Comparison of ENCODE assay signal across 25 cellular contexts in genomic region chr11:13332124-13332523, GRCh38. TPM values are rescaled to one million over a fixed set of nuclear protein-coding genes. Genes with fewer than 3 reads are reported as not detected.
DNase-seq lines count a peak whose midpoint lies in the region; ATAC-seq, FAIRE-seq and TF ChIP-seq lines count a peak whose summit lies in the region.
"Had no signal": no experiment of that assay in that cellular context is flagged by ENCODE, and none has a peak within 500 bp of the region (broad histone marks: within the 10 kb centered on the region; RNA-seq: fewer than 3 reads in every experiment).

No MANE protein-coding gene starts in this region.

- no peaks in the 10 kb centered on the region for H3K9me3 ChIP-seq in liver (ENCODE audit: control insufficient read depth in 4 of 4, low read length in 3 of 4)
- H3K9me3 ChIP-seq in HepG2 (ENCODE audit: low read length), result no peaks in the 10 kb centered on the region
- H3K9me3 ChIP-seq in T-helper 17 cell (ENCODE audit: control insufficient read depth, low read length, poor library complexity, severe bottlenecking), result no peaks in the 10 kb centered on the region
- no peaks in the 10 kb centered on the region for H3K9me3 ChIP-seq in ascending aorta
- H3K9me3 ChIP-seq: esophagus squamous epithelium, left lung, psoas muscle, transverse colon had no signal

- H3K9ac ChIP-seq in liver (ENCODE audit: low read depth in 1 of 2, low read length in 2 of 2) (no peak overlapping the region), HepG2 (ENCODE audit: insufficient read depth, low read depth, low read length) (no peak overlapping the region)

- H3K4me1 ChIP-seq in liver (ENCODE audit: control insufficient read depth in 4 of 4, insufficient read depth in 4 of 4, low read length in 3 of 4) (peaks cover 25 to 78% (median 72%) of the 10 kb centered on the region in 4 donors), HepG2 (ENCODE audit: insufficient read depth, low read length) (peaks cover 27% of the 10 kb centered on the region), ascending aorta (no peaks in the 10 kb centered on the region)

- no peaks in the 10 kb centered on the region for H4K20me1 ChIP-seq in HepG2 (ENCODE audit: insufficient read depth, low read length)

- CTCF ChIA-PET in HepG2 (lab: Yijun Ruan, JAX; ENCODE audit: low intra/inter-chr PET ratio, low total read pairs), result no interaction called here

- TF ChIP-seq CTCF in liver (IDR thresholded peaks at IDR 0.05; ENCODE audit: low read depth, low read length, missing input control) (no peak), HepG2 (CRISPR knock-in tag; IDR thresholded peaks at IDR 0.05) (no peak), ascending aorta (IDR thresholded peaks at IDR 0.05) (no peak)

- BruUV-seq in HepG2 (replicated peaks; lab: Mats Ljungman, UMichigan), result no TSS peak

- H3K4me3 Mint-ChIP-seq in T-helper 17 cell, result no peak overlapping the region
- H3K4me3 Mint-ChIP-seq: activated CD8-positive, alpha-beta memory T cell treated with anti-CD3 and anti-CD28 coated beads, Interleukin-2, amount 10 ng/mL, durations not matched to agents 7 days and 5 days; activated naive CD4-positive, alpha-beta T cell treated with anti-CD3 and anti-CD28 coated beads, Interleukin-2, amount 10 ng/mL, durations not matched to agents 7 days and 5 days had no signal

- peak overlapping the region; percentile 89 for H3K27ac Mint-ChIP-seq in T-helper 17 cell
- H3K27ac Mint-ChIP-seq: activated CD8-positive, alpha-beta memory T cell treated with anti-CD3 and anti-CD28 coated beads, Interleukin-2, amount 10 ng/mL, durations not matched to agents 7 days and 5 days; activated naive CD4-positive, alpha-beta T cell treated with anti-CD3 and anti-CD28 coated beads, Interleukin-2, amount 10 ng/mL, durations not matched to agents 7 days and 5 days had no signal

- peaks cover 68% of the 10 kb centered on the region for H3K4me1 Mint-ChIP-seq in T-helper 17 cell

- H3K36me3 ChIP-seq in liver (ENCODE audit: control insufficient read depth in 4 of 4, insufficient read depth in 3 of 4, low read depth in 1 of 4, low read length in 3 of 4) (no peaks in the 10 kb centered on the region), HepG2 (replicated peaks in 1 of 2; ENCODE audit: control insufficient read depth in 1 of 2, insufficient read depth in 2 of 2, low read length in 2 of 2) (no peaks in the 10 kb centered on the region), ascending aorta (no peaks in the 10 kb centered on the region)
- H3K36me3 ChIP-seq: left lung, transverse colon had no signal

- H2AFZ ChIP-seq in HepG2 (ENCODE audit: low read length), result no peak overlapping the region

- no peak for TF ChIP-seq POLR2A in HepG2 (IDR thresholded peaks at IDR 0.05; ENCODE audit: insufficient read depth in 1 of 2, low read depth in 2 of 2, low read length in 2 of 2)

- no peak for TF ChIP-seq RAD21 in liver (IDR thresholded peaks at IDR 0.05)
- no peak for TF ChIP-seq RAD21 in HepG2 (CRISPR knock-in tag; IDR thresholded peaks at IDR 0.05)

- 38% methylated on average over 1 of the region's 1 CpG for WGBS in liver
- WGBS in HepG2 (ENCODE audit: low lambda C conversion rate), result 15% methylated on average over 1 of the region's 1 CpG

- TF ChIP-seq EP300 in HepG2 (IDR thresholded peaks at IDR 0.05; ENCODE audit: low read depth in 2 of 2, low read length in 2 of 2), result no peak
- no peak for TF ChIP-seq EP300 in HepG2 (CRISPR knock-in tag; IDR thresholded peaks at IDR 0.05; ENCODE audit: borderline replicate concordance)

- H3K36me3 Mint-ChIP-seq in T-helper 17 cell (ENCODE audit: low read depth), result no peaks in the 10 kb centered on the region

- H3K4me3 ChIP-seq in liver (ENCODE audit: low read depth in 1 of 3, low read length in 3 of 3) (no peak overlapping the region), HepG2 (replicated peaks in 1 of 3; ENCODE audit: insufficient read depth in 1 of 3, low read depth in 2 of 3, low read length in 3 of 3) (no peak overlapping the region), ascending aorta (no peak overlapping the region)
- H3K4me3 ChIP-seq: esophagus squamous epithelium, left lung, psoas muscle, transverse colon had no signal

- no peaks in the 10 kb centered on the region for H3K27me3 Mint-ChIP-seq in T-helper 17 cell
- H3K27me3 Mint-ChIP-seq: activated CD8-positive, alpha-beta memory T cell treated with anti-CD3 and anti-CD28 coated beads, Interleukin-2, amount 10 ng/mL, durations not matched to agents 7 days and 5 days; activated naive CD4-positive, alpha-beta T cell treated with anti-CD3 and anti-CD28 coated beads, Interleukin-2, amount 10 ng/mL, durations not matched to agents 7 days and 5 days had no signal

- DNase-seq in HepG2 (ENCODE audit: low spot score), result no peak
- no peak for DNase-seq in T-helper 17 cell
- DNase-seq in left lobe of liver (ENCODE audit: low spot score), result no peak
- no peak for DNase-seq in urothelium cell line (ENCODE audit: low spot score)
- DNase-seq in kidney glomerular epithelial cell (lab: John Stamatoyannopoulos, UW), result no peak
- no peak for DNase-seq in ascending aorta (ENCODE audit: low spot score in 2 of 2)
- DNase-seq in ACHN, result no peak
- DNase-seq: activated CD4-positive, CD25-positive, alpha-beta regulatory T cell; activated CD8-positive, alpha-beta memory T cell treated with anti-CD3 and anti-CD28 coated beads, Interleukin-2, amount 10 ng/mL, durations not matched to agents 7 days and 5 days; activated naive CD4-positive, alpha-beta T cell treated with anti-CD3 and anti-CD28 coated beads, Interleukin-2, amount 10 ng/mL, durations not matched to agents 7 days and 5 days; C1 segment of cervical spinal cord; esophagus squamous epithelium; NCI-H1048; NCI-H187; NCI-H2171 treated with DMSO at 0.1 percent for 48 hours; NCI-H524; nucleus accumbens; psoas muscle; transverse colon had no signal

- H3K79me2 ChIP-seq in HepG2 (ENCODE audit: insufficient read depth, low read length), result no peaks in the 10 kb centered on the region

- ATAC-seq in HepG2 (no peak), T-helper 17 cell (no peak), left lobe of liver (peak; percentile 22)
- ATAC-seq: activated CD8-positive, alpha-beta memory T cell treated with anti-CD3 and anti-CD28 coated beads, Interleukin-2, amount 10 ng/mL, durations not matched to agents 7 days and 5 days; Panc1; psoas muscle had no signal

- intact Hi-C loops in HepG2 (cut with micrococcal nuclease; ENCODE audit: unreplicated experiment), result loop anchor here (10.0 kb wide), 1 partner anchor 57 kb away; the partner anchor contains the start of gene BMAL1
- intact Hi-C loops in ascending aorta (cut with DNase I), result no loop called here

- peak overlapping the region in 1 of 2 donors; percentile 89 for H3K27ac ChIP-seq in liver (ENCODE audit: low read depth in 1 of 2, low read length in 2 of 2)
- H3K27ac ChIP-seq in HepG2 (ENCODE audit: extremely low read length, insufficient read depth, low read length), result no peak overlapping the region
- no peak overlapping the region for H3K27ac ChIP-seq in ascending aorta
- H3K27ac ChIP-seq: esophagus squamous epithelium, HL-60, left lung, psoas muscle, transverse colon had no signal

- no peak overlapping the region for H3K4me2 ChIP-seq in HepG2 (ENCODE audit: low read depth, low read length)

- H3K27me3 ChIP-seq in liver (ENCODE audit: control insufficient read depth in 4 of 4, insufficient read depth in 4 of 4, low read length in 3 of 4), result no peaks in the 10 kb centered on the region
- no peaks in the 10 kb centered on the region; a peak in 1 of 5 replicates for H3K27me3 ChIP-seq in HepG2 (ENCODE audit: control insufficient read depth in 1 of 2, insufficient read depth in 2 of 2, low read length in 2 of 2)
- no peaks in the 10 kb centered on the region for H3K27me3 ChIP-seq in ascending aorta
- H3K27me3 ChIP-seq: esophagus squamous epithelium, left lung, transverse colon had no signal

- in situ Hi-C loops in HepG2 (cut with HindIII; ENCODE audit: extremely low pct_ligation_motif_present, low pct_unique_long_range_greater_than_20kb) (no loop called here), ACHN (cut with HindIII; ENCODE audit: low pct_ligation_motif_present, low pct_unique_long_range_greater_than_20kb, low sequenced_read_pairs) (loop anchor here (25.0 kb wide), 1 partner anchor 120 kb away; no protein-coding TSS in a partner anchor)

- no peak for FAIRE-seq in HepG2 (lab: Jason Lieb, UNC)
- peak; percentile 55 for FAIRE-seq in urothelium cell line (lab: Jason Lieb, UNC)
- FAIRE-seq: D721Med, frontal cortex had no signal

- POLR2A ChIA-PET in HepG2 (lab: Yijun Ruan, JAX), result no interaction called here

TF ChIP-seq in liver, 16 proteins besides CTCF, POLR2A, EP300 and RAD21 (continues in another document):
- peak; percentile 39 for TF ChIP-seq YY1 (IDR thresholded peaks at IDR 0.05)

TF ChIP-seq in HepG2, 621 proteins besides CTCF, POLR2A, EP300 and RAD21 (continues in another document):
- TF ChIP-seq YEATS4 (CRISPR knock-in tag; IDR thresholded peaks at IDR 0.05; ENCODE audit: borderline replicate concordance), result no peak
- no peak for TF ChIP-seq POGZ (CRISPR knock-in tag; IDR thresholded peaks at IDR 0.05)
- no peak for TF ChIP-seq AGO2 (optimal IDR thresholded peaks at IDR 0.05; ENCODE audit: low read depth, low read length)

RNA-seq across cellular contexts. Expression of gene BMAL1, which starts 54.5 kb away (rescaled TPM):
- total RNA-seq in liver (10 to 100 TPM in 1 of 2 donors, 1 to 10 TPM in 1; 4.7 to 39.0 TPM), HepG2 (2016; rRNA removed; fragmentation: Illumina TruSeq; extraction: Trizol) (4.8 and 5.0 TPM in 2 replicates), T-helper 17 cell (100 to 1,000 TPM; 143 to 144 TPM), left lobe of liver (37.0 TPM), ascending aorta (15.9 TPM)
- polyA plus RNA-seq in liver (10 to 100 TPM; 12.3 to 17.7 TPM), HepG2 (2011; rRNA removed) (3.3 and 4.5 TPM in 2 replicates)
- total RNA-seq in HepG2 (2016; cell fraction: cytosol; rRNA removed; fragmentation: Illumina TruSeq; extraction: Trizol; ENCODE audit: low read depth), result 1.9 and 3.3 TPM in 2 replicates
- total RNA-seq in HepG2 (2016; cell fraction: insoluble cytoplasmic fraction; rRNA removed; fragmentation: Illumina TruSeq; extraction: Trizol), result 4.8 and 5.5 TPM in 2 replicates
- 5.3 and 5.5 TPM in 2 replicates for total RNA-seq in HepG2 (2016; cell fraction: membrane; rRNA removed; fragmentation: Illumina TruSeq; extraction: Trizol)
- total RNA-seq in HepG2 (2016; cell fraction: nucleus; rRNA removed; fragmentation: Illumina TruSeq; extraction: Trizol), result 5.3 and 7.6 TPM in 2 replicates
- 2.1 and 2.8 TPM in 2 replicates for polyA plus RNA-seq in HepG2 (2011; cell fraction: cytosol; rRNA removed)
- polyA plus RNA-seq in HepG2 (2011; cell fraction: nucleus; rRNA removed), result 4.7 and 5.0 TPM in 2 replicates
- polyA plus RNA-seq in HepG2 (2012), result 5.6 and 6.9 TPM in 2 replicates
- polyA plus RNA-seq in HepG2 (2016; cell fraction: cytosol; fragmentation: Illumina TruSeq; extraction: Trizol; ENCODE audit: low read depth), result 1.5 and 2.8 TPM in 2 replicates
- polyA plus RNA-seq in HepG2 (2016; cell fraction: insoluble cytoplasmic fraction; fragmentation: Illumina TruSeq; extraction: Trizol; ENCODE audit: low read depth), result 3.8 and 4.8 TPM in 2 replicates
- polyA plus RNA-seq in HepG2 (2016; cell fraction: membrane; fragmentation: Illumina TruSeq; extraction: Trizol; ENCODE audit: low read depth), result 3.2 and 5.1 TPM in 2 replicates
- 5.1 and 8.2 TPM in 2 replicates for polyA plus RNA-seq in HepG2 (2016; cell fraction: nucleus; fragmentation: Illumina TruSeq; extraction: Trizol; ENCODE audit: insufficient read depth, low read depth)
- polyA minus RNA-seq in HepG2 (2011; rRNA and poly(A)+ RNA removed; ENCODE audit: low replicate concordance), result 5.9 and 21.3 TPM in 2 replicates
- 3.9 and 8.9 TPM in 2 replicates for polyA minus RNA-seq in HepG2 (2011; cell fraction: cytosol; rRNA and poly(A)+ RNA removed)
- 9.0 and 14.3 TPM in 2 replicates for polyA minus RNA-seq in HepG2 (2011; cell fraction: nucleus; rRNA and poly(A)+ RNA removed)
